In genomic region chr1:42910985-42911384, GRCh38 we compare ENCODE assay signal across 1 cellular context.
TF ChIP-seq lines count a peak whose summit lies in the region.

No MANE protein-coding gene starts in this region.

TF ChIP-seq in K562, 482 proteins besides CTCF, POLR2A, EP300 and RAD21 (continued from another document):
- peak; percentile 47 for TF ChIP-seq PRDM10 (IDR thresholded peaks at IDR 0.05; ENCODE audit: partially characterized antibody)
